In genomic region chr2:47077442-47078117, GRCh38 we compare ENCODE assay signal across 10 cellular contexts.
A peak's percentile ranks its signal among the peaks of the same experiment; 100 is the strongest.
DNase-seq lines count a peak whose midpoint lies in the region; ATAC-seq and TF ChIP-seq lines count a peak whose summit lies in the region.
"Had no signal": no experiment of that assay in that cellular context is flagged by ENCODE, and none has a peak within 500 bp of the region (broad histone marks: within the 10 kb centered on the region; RNA-seq: fewer than 3 reads in every experiment).

No MANE protein-coding gene starts in this region.

- H3K36me3 ChIP-seq in PC-9 (ENCODE audit: low read depth) = no peaks in the 10 kb centered on the region
- no peaks in the 10 kb centered on the region for H3K36me3 ChIP-seq in rectal smooth muscle tissue (ENCODE audit: control insufficient read depth, insufficient read depth, low read length)

- POLR2A ChIA-PET in PC-9 (lab: Charles Lee; ENCODE audit: unreplicated experiment) = interaction anchor here (0.6 to 1.1 kb wide), 9 partner anchors 12 to 581 kb away, joined by 3 to 10 read pairs (median 8); no protein-coding TSS in a partner anchor

- H3K27me3 Mint-ChIP-seq in CD14-positive monocyte (ENCODE audit: low read depth in 3 of 3) = peaks cover 0 to 16% (median 0%) of the 10 kb centered on the region in 3 donors

- H3K27ac ChIP-seq in PC-9 = peak overlapping the region; percentile 94
- peak overlapping the region; percentile 61 for H3K27ac ChIP-seq in rectal smooth muscle tissue (ENCODE audit: low read depth, low read length)

- peak overlapping the region; percentile 7; the same call in 1 of the 2 replicates for H3K4me3 ChIP-seq in PC-9
- no peak overlapping the region for H3K4me3 ChIP-seq in rectal smooth muscle tissue (ENCODE audit: low read length)

- DNase-seq in CD14-positive monocyte (ENCODE audit: low spot score) (no peak), PC-9 (peak in 1 of 2 experiments; percentile 46), epidermal melanocyte (ENCODE audit: insufficient read length, low spot score) (no peak), EL (no peak), DMS114 treated with DMSO at 0.1 percent for 48 hours (lab: John Stamatoyannopoulos, UW; ENCODE audit: unreplicated experiment) (no peak)
- DNase-seq: NCI-H2107 had no signal

- intact Hi-C loops in CD14-positive monocyte (cut with micrococcal nuclease) = no loop called here
- intact Hi-C loops in PC-9 (cut with micrococcal nuclease; ENCODE audit: unreplicated experiment) = loop anchor here (1.0 to 2.0 kb wide), 3 partner anchors 87 to 246 kb away; no protein-coding TSS in a partner anchor

- peaks cover 49 to 59% of the 10 kb centered on the region in 2 donors for H3K36me3 Mint-ChIP-seq in CD14-positive monocyte

- H2AFZ ChIP-seq in PC-9 = 0 out of 2 replicates have a peak overlapping the region, but pooled peaks have one; percentile 3

- peaks cover 0 to 2% (median 0%) of the 10 kb centered on the region in 7 donors for H3K9me3 Mint-ChIP-seq in CD14-positive monocyte
- H3K9me3 Mint-ChIP-seq: nephron had no signal

- no peaks in the 10 kb centered on the region for H4K20me1 ChIP-seq in PC-9 (ENCODE audit: insufficient read depth)

- peak overlapping the region; percentile 64 for H3K4me2 ChIP-seq in PC-9

- peak; percentile 34 for ATAC-seq in esophagus mucosa
- no peak for ATAC-seq in HG03095 (IDR thresholded peaks at IDR 0.05; ENCODE audit: unreplicated experiment)

- H3K9me2 ChIP-seq in PC-9 (ENCODE audit: insufficient read depth) = no peaks in the 10 kb centered on the region

- BruUV-seq in PC-9 (replicated peaks; lab: Mats Ljungman, UMichigan) = no TSS peak

- H3K4me3 Mint-ChIP-seq in CD14-positive monocyte = no peak overlapping the region
- H3K4me3 Mint-ChIP-seq: nephron had no signal

- peaks cover 89% of the 10 kb centered on the region for H3K4me1 Mint-ChIP-seq in CD14-positive monocyte

- H3K27me3 ChIP-seq in PC-9 (ENCODE audit: insufficient read depth, low read depth) = no peaks in the 10 kb centered on the region
- H3K27me3 ChIP-seq in rectal smooth muscle tissue (ENCODE audit: control insufficient read depth, insufficient read depth, low read length) = no peaks in the 10 kb centered on the region

- H3K4me1 ChIP-seq in PC-9 (replicated peaks; ENCODE audit: insufficient read depth) = peaks cover 63% of the 10 kb centered on the region
- peaks cover 31% of the 10 kb centered on the region for H3K4me1 ChIP-seq in rectal smooth muscle tissue (ENCODE audit: control insufficient read depth, insufficient read depth, low read length)

- no peaks in the 10 kb centered on the region; the same call in 1 of the 2 replicates for H3K79me2 ChIP-seq in PC-9 (ENCODE audit: low read depth)

- CTCF ChIA-PET in PC-9 (lab: Charles Lee) = interaction anchor here (0.6 to 0.9 kb wide), 3 partner anchors 12 to 41 kb away, joined by 3 to 14 read pairs (median 3); no protein-coding TSS in a partner anchor

- peak overlapping the region; percentile 6 for H3K9ac ChIP-seq in rectal smooth muscle tissue (ENCODE audit: low read length)

- H3F3A ChIP-seq in PC-9 (ENCODE audit: insufficient read depth, low read depth) = peaks cover 45% of the 10 kb centered on the region

- peak overlapping the region; percentile 24 to 100 (median 77) for H3K27ac Mint-ChIP-seq in CD14-positive monocyte

- TF ChIP-seq CTCF in CD14-positive monocyte (IDR thresholded peaks at IDR 0.05) = no peak
- no peak for TF ChIP-seq CTCF in PC-9 (conservative IDR thresholded peaks at IDR 0.05)

- no peaks in the 10 kb centered on the region for H3K9me3 ChIP-seq in PC-9 (ENCODE audit: insufficient read depth, low read depth)
